In genomic region chr11:9609841-9610240, GRCh38 we compare ENCODE assay signal across 9 cellular contexts.
"Had no signal": no experiment of that assay in that cellular context is flagged by ENCODE, and none has a peak within 500 bp of the region (broad histone marks: within the 10 kb centered on the region; RNA-seq: fewer than 3 reads in every experiment).

No MANE protein-coding gene starts in this region.

- H3K27ac ChIP-seq: parathyroid adenoma, transverse colon had no signal

- ATAC-seq: SK-N-SH treated with all-trans-retinoic acid at 6 μM for 48 hours had no signal

- DNase-seq: activated CD4-positive, alpha-beta T cell treated with anti-CD3 and anti-CD28 coated beads, Interleukin-2, amount 50 U/mL, for 48 hours; activated naive CD4-positive, alpha-beta T cell treated with Interleukin-2 at 50 U/mL for 16 hours; islet precursor cell; naive B cell; stimulated activated CD4-positive, alpha-beta T cell treated with anti-CD3 and anti-CD28 coated beads, Interleukin-2, amount 100 ng/mL, for 24 hours; transverse colon had no signal

- H3K9ac ChIP-seq: parathyroid adenoma had no signal

- H3K27me3 Mint-ChIP-seq: naive B cell had no signal

- H3K27me3 ChIP-seq: transverse colon had no signal

- H3K36me3 ChIP-seq: transverse colon had no signal

- H2AFZ ChIP-seq: parathyroid adenoma had no signal

- H3K79me2 ChIP-seq: parathyroid adenoma had no signal

- H3K4me3 ChIP-seq: lung, transverse colon had no signal

- H3K36me3 Mint-ChIP-seq: naive B cell had no signal

- H3K9me3 ChIP-seq: transverse colon had no signal
